Comparison of ENCODE assay signal across 8 cellular contexts in genomic region chr15:72272213-72272996, GRCh38. TPM values are rescaled to one million over a fixed set of nuclear protein-coding genes. Genes with fewer than 3 reads are reported as not detected.
DNase-seq lines count a peak whose midpoint lies in the region; ATAC-seq and TF ChIP-seq lines count a peak whose summit lies in the region.

A gene with protein sequence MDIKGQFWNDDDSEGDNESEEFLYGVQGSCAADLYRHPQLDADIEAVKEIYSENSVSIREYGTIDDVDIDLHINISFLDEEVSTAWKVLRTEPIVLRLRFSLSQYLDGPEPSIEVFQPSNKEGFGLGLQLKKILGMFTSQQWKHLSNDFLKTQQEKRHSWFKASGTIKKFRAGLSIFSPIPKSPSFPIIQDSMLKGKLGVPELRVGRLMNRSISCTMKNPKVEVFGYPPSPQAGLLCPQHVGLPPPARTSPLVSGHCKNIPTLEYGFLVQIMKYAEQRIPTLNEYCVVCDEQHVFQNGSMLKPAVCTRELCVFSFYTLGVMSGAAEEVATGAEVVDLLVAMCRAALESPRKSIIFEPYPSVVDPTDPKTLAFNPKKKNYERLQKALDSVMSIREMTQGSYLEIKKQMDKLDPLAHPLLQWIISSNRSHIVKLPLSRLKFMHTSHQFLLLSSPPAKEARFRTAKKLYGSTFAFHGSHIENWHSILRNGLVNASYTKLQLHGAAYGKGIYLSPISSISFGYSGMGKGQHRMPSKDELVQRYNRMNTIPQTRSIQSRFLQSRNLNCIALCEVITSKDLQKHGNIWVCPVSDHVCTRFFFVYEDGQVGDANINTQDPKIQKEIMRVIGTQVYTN (minus strand): TSS chr15:72272554. CDS start chr15:72267477, 5,077 bp downstream.

- ATAC-seq in GM19328 (IDR thresholded peaks at IDR 0.05; ENCODE audit: unreplicated experiment) (peak; percentile 97), HG03520 (IDR thresholded peaks at IDR 0.05; ENCODE audit: unreplicated experiment) (peak; percentile 94)

- TF ChIP-seq CTCF in liver (IDR thresholded peaks at IDR 0.05; ENCODE audit: low read depth, low read length, missing input control): peak; percentile 51

- no peaks in the 10 kb centered on the region for H3K27me3 ChIP-seq in liver (ENCODE audit: control insufficient read depth in 4 of 4, insufficient read depth in 4 of 4, low read length in 3 of 4)

- H3K4me3 ChIP-seq in liver (ENCODE audit: low read depth in 1 of 3, low read length in 3 of 3): peak within 1 kb of the TSS; percentile 64 to 80 (median 76)

- H3K4me1 ChIP-seq in liver (ENCODE audit: control insufficient read depth in 4 of 4, insufficient read depth in 4 of 4, low read length in 3 of 4): peaks cover 0 to 9% (median 3%) of the 10 kb centered on the region in 4 donors

- peak within 1 kb of the TSS; percentile 72 to 79 for H3K27ac ChIP-seq in liver (ENCODE audit: low read depth in 1 of 2, low read length in 2 of 2)

- peak within 1 kb of the TSS; percentile 28 to 76 for H3K9ac ChIP-seq in liver (ENCODE audit: low read depth in 1 of 2, low read length in 2 of 2)

- DNase-seq in C1 segment of cervical spinal cord (lab: John Stamatoyannopoulos, UW): peak; percentile 88 to 100 (median 98)
- peak; percentile 96 for DNase-seq in NCI-H748 (lab: John Stamatoyannopoulos, UW; ENCODE audit: unreplicated experiment)
- DNase-seq in activated CD4-positive, alpha-beta T cell treated with anti-CD3 and anti-CD28 coated beads, Interleukin-2, amount 50 U/mL, for 48 hours: peak; percentile 98
- DNase-seq in dermis microvascular lymphatic vessel endothelial cell (ENCODE audit: low read depth in 2 of 2): peak; percentile 92 to 98
- DNase-seq in stimulated activated CD4-positive, alpha-beta T cell treated with anti-CD3 and anti-CD28 coated beads, Interleukin-4, amount 100 ng/mL, for 24 hours: peak; percentile 99

- peaks cover 0 to 1% (median 0%) of the 10 kb centered on the region in 4 donors for H3K36me3 ChIP-seq in liver (ENCODE audit: control insufficient read depth in 4 of 4, insufficient read depth in 3 of 4, low read depth in 1 of 4, low read length in 3 of 4)

- WGBS in liver: 5% methylated on average over 82 of the region's 82 CpGs

- no peaks in the 10 kb centered on the region for H3K9me3 ChIP-seq in liver (ENCODE audit: control insufficient read depth in 4 of 4, low read length in 3 of 4)

- peak in 1 of 2 donors; percentile 40 for TF ChIP-seq RAD21 in liver (IDR thresholded peaks at IDR 0.05)

TF ChIP-seq in liver, 16 proteins besides CTCF, POLR2A, EP300 and RAD21:
- TF ChIP-seq GABPA (IDR thresholded peaks at IDR 0.05 in 1 of 2, conservative IDR thresholded peaks at IDR 0.05 in 1 of 2) (no peak), REST (IDR thresholded peaks at IDR 0.05) (peak; percentile 47), HNF4A (conservative IDR thresholded peaks at IDR 0.05) (peak in 1 of 2 donors; percentile 15), SP1 (IDR thresholded peaks at IDR 0.05) (peak; percentile 42), JUND (IDR thresholded peaks at IDR 0.05) (no peak), FOXA1 (IDR thresholded peaks at IDR 0.05) (no peak), RXRA (IDR thresholded peaks at IDR 0.05) (peak in 1 of 2 donors; percentile 43), EGR1 (IDR thresholded peaks at IDR 0.05; ENCODE audit: low read depth in 2 of 2) (peak in 1 of 2 donors; percentile 43), HNF4G (IDR thresholded peaks at IDR 0.05) (no peak), FOXA2 (IDR thresholded peaks at IDR 0.05) (no peak), YY1 (IDR thresholded peaks at IDR 0.05) (peak; percentile 49), MAX (IDR thresholded peaks at IDR 0.05) (peak; percentile 33), NR2F2 (IDR thresholded peaks at IDR 0.05) (peak; percentile 22), TAF1 (conservative IDR thresholded peaks at IDR 0.05) (no peak)
- TF ChIP-seq, protein P1, sequence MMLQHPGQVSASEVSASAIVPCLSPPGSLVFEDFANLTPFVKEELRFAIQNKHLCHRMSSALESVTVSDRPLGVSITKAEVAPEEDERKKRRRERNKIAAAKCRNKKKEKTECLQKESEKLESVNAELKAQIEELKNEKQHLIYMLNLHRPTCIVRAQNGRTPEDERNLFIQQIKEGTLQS (IDR thresholded peaks at IDR 0.05): no peak
- TF ChIP-seq, protein P2, sequence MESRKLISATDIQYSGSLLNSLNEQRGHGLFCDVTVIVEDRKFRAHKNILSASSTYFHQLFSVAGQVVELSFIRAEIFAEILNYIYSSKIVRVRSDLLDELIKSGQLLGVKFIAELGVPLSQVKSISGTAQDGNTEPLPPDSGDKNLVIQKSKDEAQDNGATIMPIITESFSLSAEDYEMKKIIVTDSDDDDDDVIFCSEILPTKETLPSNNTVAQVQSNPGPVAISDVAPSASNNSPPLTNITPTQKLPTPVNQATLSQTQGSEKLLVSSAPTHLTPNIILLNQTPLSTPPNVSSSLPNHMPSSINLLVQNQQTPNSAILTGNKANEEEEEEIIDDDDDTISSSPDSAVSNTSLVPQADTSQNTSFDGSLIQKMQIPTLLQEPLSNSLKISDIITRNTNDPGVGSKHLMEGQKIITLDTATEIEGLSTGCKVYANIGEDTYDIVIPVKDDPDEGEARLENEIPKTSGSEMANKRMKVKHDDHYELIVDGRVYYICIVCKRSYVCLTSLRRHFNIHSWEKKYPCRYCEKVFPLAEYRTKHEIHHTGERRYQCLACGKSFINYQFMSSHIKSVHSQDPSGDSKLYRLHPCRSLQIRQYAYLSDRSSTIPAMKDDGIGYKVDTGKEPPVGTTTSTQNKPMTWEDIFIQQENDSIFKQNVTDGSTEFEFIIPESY (IDR thresholded peaks at IDR 0.05): peak; percentile 24

RNA-seq across cellular contexts. Expression of the gene that starts here (rescaled TPM):
- 7.1 and 13.3 TPM in 2 replicates for total RNA-seq in dermis microvascular lymphatic vessel endothelial cell
- total RNA-seq in liver: 1 to 10 TPM; 4.3 to 10.0 TPM
- 10 to 100 TPM in 1 of 2 donors, 1 to 10 TPM in 1; 8.7 to 15.3 TPM for polyA plus RNA-seq in liver

Comparison
In these comparisons a context has a peak if more than half of its experiments do, and no peak if none do; other contexts are left out.
1. Peak in every context shown above with its lines: DNase-seq, ATAC-seq, H3K4me3 ChIP-seq and H3K27ac ChIP-seq.